In the genomic region with DNA sequence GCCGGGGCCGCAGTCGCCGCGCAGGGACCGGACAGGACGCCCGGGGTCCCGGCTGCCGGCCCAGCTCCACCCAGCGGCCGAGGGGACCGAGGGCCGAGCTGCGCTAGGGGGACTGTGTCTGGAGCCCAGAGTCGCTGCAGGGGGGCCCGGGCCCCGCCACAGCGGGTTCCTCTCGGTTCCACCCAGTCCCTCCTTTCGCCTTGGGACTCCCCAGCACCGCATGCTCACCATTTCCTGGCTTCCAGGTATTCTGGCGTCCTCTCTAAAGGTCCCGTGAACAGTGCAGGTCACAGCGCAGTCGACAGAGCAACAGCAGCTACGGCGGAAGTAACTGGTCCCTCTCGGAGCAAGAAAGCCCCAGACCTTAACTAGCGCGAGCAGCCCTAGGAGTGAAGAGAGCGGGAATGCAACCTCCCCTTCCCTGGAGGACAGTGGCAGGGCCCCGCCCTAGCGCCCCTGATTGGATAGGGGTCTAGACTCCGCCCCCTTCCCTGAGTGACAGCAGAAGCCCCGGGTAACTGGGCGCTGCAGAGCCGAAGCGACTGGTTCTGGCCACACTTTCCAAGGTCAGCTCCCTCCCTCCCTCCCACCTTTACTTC, we compare ENCODE assay signal across 7 cellular contexts. TPM values are rescaled to one million over a fixed set of nuclear protein-coding genes. Genes with fewer than 3 reads are reported as not detected.
A peak's percentile ranks its signal among the peaks of the same experiment; 100 is the strongest.
DNase-seq lines count a peak whose midpoint lies in the region; ATAC-seq, FAIRE-seq and TF ChIP-seq lines count a peak whose summit lies in the region.

TSS of gene ZNF878 (minus strand) at position 391 of the 599 bp plus-strand sequence. CDS start at position 231, 160 bp downstream.

- H3K79me2 ChIP-seq in HepG2 (ENCODE audit: insufficient read depth, low read length), result no peaks in the 10 kb centered on the region

- WGBS in HepG2 (ENCODE audit: low lambda C conversion rate), result 0% methylated on average over 23 of the region's 39 CpGs

- H3K27ac ChIP-seq in dorsolateral prefrontal cortex, result peak within 1 kb of the TSS in 14 of 59 donors; percentile 2 to 79 (median 46)
- peak within 1 kb of the TSS; percentile 93 for H3K27ac ChIP-seq in HepG2 (ENCODE audit: extremely low read length, insufficient read depth, low read length)

- peak in 18 of 56 donors; percentile 5 to 42 (median 18) for TF ChIP-seq CTCF in dorsolateral prefrontal cortex (IDR thresholded peaks at IDR 0.05 in 54 of 56, conservative IDR thresholded peaks at IDR 0.05 in 2 of 56; ENCODE audit: low read depth in 1 of 56, partially characterized antibody in 56 of 56)
- peak; percentile 51 for TF ChIP-seq CTCF in HepG2 (CRISPR knock-in tag; IDR thresholded peaks at IDR 0.05)

- H3K9me3 ChIP-seq in HepG2 (ENCODE audit: low read length), result no peaks in the 10 kb centered on the region

- peak within 1 kb of the TSS; percentile 84 for H3K4me2 ChIP-seq in HepG2 (ENCODE audit: low read depth, low read length)

- TF ChIP-seq POLR2A in GM15510 (IDR thresholded peaks at IDR 0.05; ENCODE audit: borderline replicate concordance, extremely low read depth, insufficient read length), result peak; percentile 95
- TF ChIP-seq POLR2A in HepG2 (IDR thresholded peaks at IDR 0.05; ENCODE audit: insufficient read depth in 1 of 2, low read depth in 2 of 2, low read length in 2 of 2), result peak; percentile 100

- intact Hi-C loops in dorsolateral prefrontal cortex (cut with DNase I) (no loop called here), HepG2 (cut with micrococcal nuclease; ENCODE audit: unreplicated experiment) (loop anchor here (2.0 kb wide), 1 partner anchor 128 kb away; the partner anchor contains the start of gene ZNF700)

- peaks cover 44% of the 10 kb centered on the region for H3K4me1 ChIP-seq in HepG2 (ENCODE audit: insufficient read depth, low read length)

- CTCF ChIA-PET in HepG2 (lab: Yijun Ruan, JAX; ENCODE audit: low intra/inter-chr PET ratio, low total read pairs), result interaction anchor here (1.7 kb wide), 1 partner anchor 172 kb away, joined by 5 read pairs; no protein-coding TSS in a partner anchor

- no peaks in the 10 kb centered on the region for H3K36me3 ChIP-seq in HepG2 (replicated peaks in 1 of 2; ENCODE audit: control insufficient read depth in 1 of 2, insufficient read depth in 2 of 2, low read length in 2 of 2)

- TSS peak; percentile 84 for BruUV-seq in HepG2 (replicated peaks; lab: Mats Ljungman, UMichigan)

- ATAC-seq in HG02884 (IDR thresholded peaks at IDR 0.05; ENCODE audit: unreplicated experiment) (peak; percentile 78), HepG2 (peak; percentile 98)

- peak; percentile 71 for TF ChIP-seq RAD21 in HepG2 (CRISPR knock-in tag; IDR thresholded peaks at IDR 0.05)

- no peak within 1 kb of the TSS for H2AFZ ChIP-seq in HepG2 (ENCODE audit: low read length)

- FAIRE-seq in HepG2 (lab: Jason Lieb, UNC), result peak; percentile 78

- DNase-seq in NCI-H2171 (lab: John Stamatoyannopoulos, UW), result peak; percentile 13
- DNase-seq in activated CD4-positive, CD25-positive, alpha-beta regulatory T cell treated with anti-CD3 and anti-CD28 coated beads, Interleukin-2, amount 50 U/mL, for 72 hours, result peak; percentile 60
- DNase-seq in dorsolateral prefrontal cortex, result peak; percentile 78 to 93 (median 84)
- DNase-seq in HepG2 (ENCODE audit: low spot score), result peak; percentile 97
- peak; percentile 52 to 60 for DNase-seq in stimulated activated CD4-positive, alpha-beta T cell treated with anti-CD3 and anti-CD28 coated beads, Interleukin-2, amount 100 ng/mL, for 48 hours

- TF ChIP-seq EP300 in HepG2 (IDR thresholded peaks at IDR 0.05; ENCODE audit: low read depth in 2 of 2, low read length in 2 of 2) (no peak), HepG2 (CRISPR knock-in tag; IDR thresholded peaks at IDR 0.05; ENCODE audit: borderline replicate concordance) (no peak)

- H3K4me3 ChIP-seq in dorsolateral prefrontal cortex, result peak within 1 kb of the TSS; percentile 40 to 82 (median 69)
- peak within 1 kb of the TSS; percentile 77 to 97 (median 90) for H3K4me3 ChIP-seq in HepG2 (replicated peaks in 1 of 3; ENCODE audit: insufficient read depth in 1 of 3, low read depth in 2 of 3, low read length in 3 of 3)

- H3K9ac ChIP-seq in HepG2 (ENCODE audit: insufficient read depth, low read depth, low read length), result peak within 1 kb of the TSS; percentile 94

- no peaks in the 10 kb centered on the region for H4K20me1 ChIP-seq in HepG2 (ENCODE audit: insufficient read depth, low read length)

- POLR2A ChIA-PET in HepG2 (lab: Yijun Ruan, JAX), result interaction anchor here (0.7 to 2.6 kb wide), 27 partner anchors 9 to 524 kb away, joined by 3 to 47 read pairs (median 5); partner anchors contain the start of genes ECSIT, ZNF136, ZNF20 and ZNF433

- H3K27me3 ChIP-seq in dorsolateral prefrontal cortex, result peaks cover 0 to 8% (median 0%) of the 10 kb centered on the region in 45 donors
- peaks cover 0 to 10% of the 10 kb centered on the region in 2 experiments; a peak in 2 of 5 replicates for H3K27me3 ChIP-seq in HepG2 (ENCODE audit: control insufficient read depth in 1 of 2, insufficient read depth in 2 of 2, low read length in 2 of 2)

- in situ Hi-C loops in HepG2 (cut with HindIII; ENCODE audit: extremely low pct_ligation_motif_present, low pct_unique_long_range_greater_than_20kb), result no loop called here

TF ChIP-seq in HepG2, 621 proteins besides CTCF, POLR2A, EP300 and RAD21 (continues in another document):
- TF ChIP-seq ZNF564 (CRISPR knock-in tag; IDR thresholded peaks at IDR 0.05) (peak; percentile 92), HNF4G (IDR thresholded peaks at IDR 0.05; ENCODE audit: borderline replicate concordance, low read depth, low read length) (0 out of 2 replicates have a peak, but pooled peaks have one; percentile 24), HNF4G (CRISPR knock-in tag; IDR thresholded peaks at IDR 0.05; ENCODE audit: borderline replicate concordance, low read depth) (no peak), ZBTB44 (CRISPR knock-in tag; IDR thresholded peaks at IDR 0.05) (no peak), ZNF782 (CRISPR knock-in tag; IDR thresholded peaks at IDR 0.05; ENCODE audit: borderline replicate concordance) (peak; percentile 50; the same call in 1 of the 2 replicates), GLI4 (CRISPR knock-in tag; IDR thresholded peaks at IDR 0.05; ENCODE audit: borderline replicate concordance) (no peak), LCORL (IDR thresholded peaks at IDR 0.05) (no peak), LCORL (CRISPR knock-in tag; IDR thresholded peaks at IDR 0.05) (peak; percentile 76), TP53 (CRISPR knock-in tag; conservative IDR thresholded peaks at IDR 0.05) (peak; percentile 54; the same call in 1 of the 2 replicates), HNRNPUL1 (IDR thresholded peaks at IDR 0.05; ENCODE audit: low read depth, low read length) (no peak), SP4 (CRISPR knock-in tag; IDR thresholded peaks at IDR 0.05) (peak; percentile 82), GZF1 (CRISPR knock-in tag; IDR thresholded peaks at IDR 0.05) (peak; percentile 87)
- TF ChIP-seq, protein P1, sequence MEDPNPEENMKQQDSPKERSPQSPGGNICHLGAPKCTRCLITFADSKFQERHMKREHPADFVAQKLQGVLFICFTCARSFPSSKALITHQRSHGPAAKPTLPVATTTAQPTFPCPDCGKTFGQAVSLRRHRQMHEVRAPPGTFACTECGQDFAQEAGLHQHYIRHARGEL (CRISPR knock-in tag; IDR thresholded peaks at IDR 0.05), result no peak

RNA-seq across cellular contexts. Expression of gene ZNF878, which starts in this region (rescaled TPM):
- total RNA-seq in dorsolateral prefrontal cortex (1 to 10 TPM in 3 of 120 experiments, under 1 TPM in 17, not detected in 100; 0.27 to 2.2 (median 0.43) TPM), HepG2 (2016; rRNA removed; fragmentation: Illumina TruSeq; extraction: Trizol) (5.2 and 6.4 TPM in 2 replicates)
- total RNA-seq in HepG2 (2016; cell fraction: cytosol; rRNA removed; fragmentation: Illumina TruSeq; extraction: Trizol; ENCODE audit: low read depth), result 1.3 and 1.9 TPM in 2 replicates
- total RNA-seq in HepG2 (2016; cell fraction: insoluble cytoplasmic fraction; rRNA removed; fragmentation: Illumina TruSeq; extraction: Trizol), result 5.5 and 5.8 TPM in 2 replicates
- total RNA-seq in HepG2 (2016; cell fraction: membrane; rRNA removed; fragmentation: Illumina TruSeq; extraction: Trizol), result 2.1 and 3.0 TPM in 2 replicates
- total RNA-seq in HepG2 (2016; cell fraction: nucleus; rRNA removed; fragmentation: Illumina TruSeq; extraction: Trizol), result 6.1 and 6.9 TPM in 2 replicates
- 0.46 and 0.52 TPM in 2 replicates for polyA plus RNA-seq in HepG2 (2011; rRNA removed)
- 0.10 and 0.13 TPM in 2 replicates for polyA plus RNA-seq in HepG2 (2011; cell fraction: cytosol; rRNA removed)
- polyA plus RNA-seq in HepG2 (2011; cell fraction: nucleus; rRNA removed), result 0.59 and 0.92 TPM in 2 replicates
- polyA plus RNA-seq in HepG2 (2012), result 0.59 and 0.67 TPM in 2 replicates
- polyA plus RNA-seq in HepG2 (2016; cell fraction: cytosol; fragmentation: Illumina TruSeq; extraction: Trizol; ENCODE audit: low read depth), result 0.17 and 0.23 TPM in 2 replicates
- 2.0 and 2.3 TPM in 2 replicates for polyA plus RNA-seq in HepG2 (2016; cell fraction: insoluble cytoplasmic fraction; fragmentation: Illumina TruSeq; extraction: Trizol; ENCODE audit: low read depth)
- 0.21 and 0.30 TPM in 2 replicates for polyA plus RNA-seq in HepG2 (2016; cell fraction: membrane; fragmentation: Illumina TruSeq; extraction: Trizol; ENCODE audit: low read depth)
- polyA plus RNA-seq in HepG2 (2016; cell fraction: nucleus; fragmentation: Illumina TruSeq; extraction: Trizol; ENCODE audit: insufficient read depth, low read depth), result 2.1 and 2.6 TPM in 2 replicates
- polyA minus RNA-seq in HepG2 (2011; rRNA and poly(A)+ RNA removed; ENCODE audit: low replicate concordance), result 0.64 TPM in 1 of 2 replicates, not detected in the other
- 0.62 and 0.79 TPM in 2 replicates for polyA minus RNA-seq in HepG2 (2011; cell fraction: cytosol; rRNA and poly(A)+ RNA removed)
- 6.6 and 6.7 TPM in 2 replicates for polyA minus RNA-seq in HepG2 (2011; cell fraction: nucleus; rRNA and poly(A)+ RNA removed)

Comparison
In these comparisons a context has a peak if more than half of its experiments do, and no peak if none do; other contexts are left out.
1. DNase-seq: peak in every context shown above with its lines; median percentile 97 in HepG2; 84 in dorsolateral prefrontal cortex; 60 in activated CD4-positive, CD25-positive, alpha-beta regulatory T cell treated with anti-CD3 and anti-CD28 coated beads, Interleukin-2, amount 50 U/mL, for 72 hours; 56 in stimulated activated CD4-positive, alpha-beta T cell treated with anti-CD3 and anti-CD28 coated beads, Interleukin-2, amount 100 ng/mL, for 48 hours; 13 in NCI-H2171.